ENCODE assay signal across 18 cellular contexts in genomic region chr2:121092095-121092494, GRCh38.
DNase-seq lines count a peak whose midpoint lies in the region; ATAC-seq and TF ChIP-seq lines count a peak whose summit lies in the region.
"Had no signal": no experiment of that assay in that cellular context is flagged by ENCODE, and none has a peak within 500 bp of the region (broad histone marks: within the 10 kb centered on the region; RNA-seq: fewer than 3 reads in every experiment).

No MANE protein-coding gene starts in this region.

- H3K27me3 Mint-ChIP-seq in type B pancreatic cell = peaks cover 13% of the 10 kb centered on the region

- H3K4me3 Mint-ChIP-seq in type B pancreatic cell = no peak overlapping the region
- H3K4me3 Mint-ChIP-seq: CD8-positive, alpha-beta T cell had no signal

- peaks cover 15% of the 10 kb centered on the region; the same call in 1 of the 2 replicates for H3K9me3 ChIP-seq in PC-9 (ENCODE audit: insufficient read depth, low read depth)
- H3K9me3 ChIP-seq: BE2C, SJCRH30 had no signal

- no peak overlapping the region for H3K4me3 ChIP-seq in PC-9
- H3K4me3 ChIP-seq: SJCRH30 had no signal

- peak overlapping the region; percentile 53 for H3K27ac Mint-ChIP-seq in type B pancreatic cell
- H3K27ac Mint-ChIP-seq: CD8-positive, alpha-beta T cell had no signal

- H3K36me3 Mint-ChIP-seq in type B pancreatic cell = no peaks in the 10 kb centered on the region
- H3K36me3 Mint-ChIP-seq: CD8-positive, alpha-beta T cell had no signal

- CTCF ChIA-PET in PC-9 (lab: Charles Lee) = interaction anchor here (0.6 to 0.7 kb wide), 2 partner anchors 110 to 264 kb away, joined by 3 to 7 read pairs; no protein-coding TSS in a partner anchor

- H3K36me3 ChIP-seq in PC-9 (ENCODE audit: low read depth) = no peaks in the 10 kb centered on the region
- H3K36me3 ChIP-seq: BE2C, SJCRH30 had no signal

- H3F3A ChIP-seq in PC-9 (ENCODE audit: insufficient read depth, low read depth) = peaks cover 14% of the 10 kb centered on the region; the same call in 1 of the 2 replicates

- no peak overlapping the region for H3K27ac ChIP-seq in PC-9
- H3K27ac ChIP-seq: 22Rv1, SJCRH30 had no signal

- H2AFZ ChIP-seq in PC-9 = no peak overlapping the region

- no peaks in the 10 kb centered on the region for H3K9me2 ChIP-seq in PC-9 (ENCODE audit: insufficient read depth)

- peak; percentile 26 for DNase-seq in DMS 273 (lab: John Stamatoyannopoulos, UW; ENCODE audit: unreplicated experiment)
- DNase-seq in DMS 273 treated with DMSO at 0.1 percent for 48 hours (lab: John Stamatoyannopoulos, UW) = no peak
- DNase-seq in PC-9 = peak; percentile 55 to 88
- DNase-seq in kidney tubule cell (ENCODE audit: low spot score) = peak; percentile 23
- DNase-seq in type B pancreatic cell (ENCODE audit: extremely low spot score, unreplicated experiment) = no peak
- DNase-seq in MV-4-11 (lab: John Stamatoyannopoulos, UW) = no peak
- DNase-seq: BE2C; CD8-positive, alpha-beta T cell; EL; NCI-H1417; NCI-H2029; NCI-H2171 treated with DMSO at 0.1 percent for 48 hours; NCI-H446 treated with DMSO at 0.1 percent for 48 hours; NCI-H774; SJCRH30 had no signal

- H3K4me2 ChIP-seq in PC-9 = peak overlapping the region; percentile 33

- no TSS peak for BruUV-seq in PC-9 (replicated peaks; lab: Mats Ljungman, UMichigan)

- intact Hi-C loops in PC-9 (cut with micrococcal nuclease; ENCODE audit: unreplicated experiment) = no loop called here

- H3K4me1 ChIP-seq in PC-9 (replicated peaks; ENCODE audit: insufficient read depth) = peaks cover 6% of the 10 kb centered on the region; the same call in 1 of the 2 replicates

- no peak for TF ChIP-seq CTCF in PC-9 (conservative IDR thresholded peaks at IDR 0.05)
- no peak for TF ChIP-seq CTCF in type B pancreatic cell (conservative IDR thresholded peaks at IDR 0.05)

- no peaks in the 10 kb centered on the region for H4K20me1 ChIP-seq in PC-9 (ENCODE audit: insufficient read depth)

- POLR2A ChIA-PET in PC-9 (lab: Charles Lee; ENCODE audit: unreplicated experiment) = interaction anchor here (0.6 kb wide), 1 partner anchor 290 kb away, joined by 21 read pairs; no protein-coding TSS in a partner anchor

- no peaks in the 10 kb centered on the region for H3K27me3 ChIP-seq in PC-9 (ENCODE audit: insufficient read depth, low read depth)
- H3K27me3 ChIP-seq: BE2C, SJCRH30 had no signal

- ATAC-seq in HG02981 (IDR thresholded peaks at IDR 0.05; ENCODE audit: unreplicated experiment) (no peak), HG02610 (IDR thresholded peaks at IDR 0.05; ENCODE audit: unreplicated experiment) (no peak)
- ATAC-seq: CD8-positive, alpha-beta T cell had no signal

- no peaks in the 10 kb centered on the region for H3K9me3 Mint-ChIP-seq in type B pancreatic cell
- H3K9me3 Mint-ChIP-seq: CD8-positive, alpha-beta T cell had no signal

- H3K79me2 ChIP-seq in PC-9 (ENCODE audit: low read depth) = no peaks in the 10 kb centered on the region

- H3K4me1 Mint-ChIP-seq in type B pancreatic cell (ENCODE audit: unreplicated experiment) = peaks cover 12% of the 10 kb centered on the region

Comparison
In these comparisons a context has a peak if more than half of its experiments do, and no peak if none do; other contexts are left out.
1. DNase-seq: peak in DMS 273 (single experiment), PC-9 (2 of 2) and kidney tubule cell (single experiment); none in DMS 273 treated with DMSO at 0.1 percent for 48 hours (single experiment), type B pancreatic cell (single experiment) and MV-4-11 (single experiment).